ENCODE assay signal across 8 cellular contexts in genomic region chr9:105296889-105297288, GRCh38. TPM values are rescaled to one million over a fixed set of nuclear protein-coding genes. Genes with fewer than 3 reads are reported as not detected.
DNase-seq lines count a peak whose midpoint lies in the region; ATAC-seq and TF ChIP-seq lines count a peak whose summit lies in the region.

No MANE protein-coding gene starts in this region.

- no peaks in the 10 kb centered on the region for H3K9me3 ChIP-seq in sigmoid colon

- TF ChIP-seq POLR2A in sigmoid colon (IDR thresholded peaks at IDR 0.05) = no peak

- H3K36me3 ChIP-seq in sigmoid colon = peaks cover 0 to 13% (median 8%) of the 10 kb centered on the region in 4 donors

- no peak overlapping the region for H3K4me3 ChIP-seq in sigmoid colon

- peaks cover 0 to 19% (median 11%) of the 10 kb centered on the region in 4 donors for H3K4me1 ChIP-seq in sigmoid colon

- TF ChIP-seq EP300 in sigmoid colon (IDR thresholded peaks at IDR 0.05) = no peak

- TF ChIP-seq CTCF in sigmoid colon (IDR thresholded peaks at IDR 0.05) = no peak

- 46% methylated on average over 2 of the region's 2 CpGs for WGBS in sigmoid colon, 2 donors

- in situ Hi-C loops in SK-MEL-5 (cut with HindIII; ENCODE audit: low pct_unique_long_range_greater_than_20kb, low sequenced_read_pairs) = no loop called here

- DNase-seq in CD1c-positive myeloid dendritic cell (ENCODE audit: extremely low spot score) (peak; percentile 68), SK-MEL-5 (ENCODE audit: low read depth, low spot score) (peak; percentile 92), fibroblast of gingiva (ENCODE audit: low read depth) (peak; percentile 97), myocyte (ENCODE audit: low read depth) (peak; percentile 82), sigmoid colon (no peak), NCI-H446 (lab: John Stamatoyannopoulos, UW) (no peak), T-helper 9 cell (no peak)

- no peaks in the 10 kb centered on the region for H3K27me3 ChIP-seq in sigmoid colon

- ATAC-seq in HG03280 (IDR thresholded peaks at IDR 0.05; ENCODE audit: unreplicated experiment) = no peak

- H3K27ac ChIP-seq in sigmoid colon = peak overlapping the region in 2 of 4 donors; percentile 39 to 45

- intact Hi-C loops in sigmoid colon (cut with DNase I) = no loop called here

RNA-seq across cellular contexts. Expression of gene SLC44A1, which starts 52.4 kb away (rescaled TPM):
- total RNA-seq in SK-MEL-5 (2014; rRNA removed; shearing (Covaris generic)) = 140 and 141 TPM in 2 replicates
- 76.3 and 114 TPM in 2 replicates for polyA plus RNA-seq in SK-MEL-5 (2015; cell fraction: cytosol; rRNA removed)
- 29.4 and 38.9 TPM in 2 replicates for polyA plus RNA-seq in SK-MEL-5 (2015; cell fraction: nucleus; rRNA removed)
- total RNA-seq in myocyte = 51.7 and 55.5 TPM in 2 replicates
- polyA plus RNA-seq in myocyte (2012) = 23.0 TPM
- total RNA-seq in sigmoid colon = 10 to 100 TPM; 19.7 to 35.4 (median 26.0) TPM
- polyA plus RNA-seq in sigmoid colon = 10 to 100 TPM; 11.4 to 27.0 (median 12.3) TPM

Comparison
In these comparisons a context has a peak if more than half of its experiments do, and no peak if none do; other contexts are left out.
1. DNase-seq: peak in CD1c-positive myeloid dendritic cell (single experiment), SK-MEL-5 (single experiment), fibroblast of gingiva (single experiment) and myocyte (single experiment); none in sigmoid colon (single experiment), NCI-H446 (0 of 2) and T-helper 9 cell (single experiment).